27 cellular contexts compared by ENCODE assay signal in the genomic region with DNA sequence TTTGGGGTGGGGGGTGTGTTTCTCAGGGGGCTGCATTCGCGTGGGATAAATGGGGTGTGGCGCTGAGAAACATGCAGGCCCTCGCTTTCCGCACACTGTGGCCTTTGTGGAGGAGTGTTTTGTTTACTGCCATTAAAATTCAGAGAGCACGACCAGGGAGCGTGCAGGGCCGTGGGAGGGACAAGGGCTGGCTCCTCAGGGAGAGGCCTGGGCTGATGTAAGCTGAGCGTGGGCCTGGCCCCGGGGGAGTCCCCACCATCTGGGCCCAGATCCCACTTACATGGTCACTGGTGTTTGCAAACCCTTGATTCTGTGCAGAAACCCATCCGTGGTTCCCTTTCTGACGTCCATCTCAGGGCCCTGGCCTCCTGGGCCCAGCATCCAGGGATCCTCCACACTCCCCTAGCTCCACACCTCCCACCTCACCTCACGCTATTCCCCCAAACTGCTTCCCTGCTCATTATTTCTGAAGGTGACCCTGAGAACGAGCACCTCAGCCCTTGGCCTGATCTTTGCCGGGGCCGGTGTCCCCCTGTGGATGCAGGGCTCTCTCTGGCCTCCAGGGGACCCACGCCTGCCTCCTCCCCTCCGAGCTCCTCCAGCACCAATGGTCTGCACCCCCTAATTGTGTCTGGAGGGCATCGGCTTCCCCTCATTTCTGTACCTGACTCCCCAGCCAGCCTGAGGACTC.
DNase-seq lines count a peak whose midpoint lies in the region; ATAC-seq, FAIRE-seq and TF ChIP-seq lines count a peak whose summit lies in the region.
"Had no signal": no experiment of that assay in that cellular context is flagged by ENCODE, and none has a peak within 500 bp of the region (broad histone marks: within the 10 kb centered on the region; RNA-seq: fewer than 3 reads in every experiment).

No MANE protein-coding gene starts in this region.

- CTCF ChIA-PET in HepG2 (lab: Yijun Ruan, JAX; ENCODE audit: low intra/inter-chr PET ratio, low total read pairs) = no interaction called here

- H3K36me3 ChIP-seq in H7 (replicated peaks; ENCODE audit: control insufficient read depth, insufficient read depth, low read length) = no peaks in the 10 kb centered on the region
- no peaks in the 10 kb centered on the region for H3K36me3 ChIP-seq in HepG2 (replicated peaks in 1 of 2; ENCODE audit: control insufficient read depth in 1 of 2, insufficient read depth in 2 of 2, low read length in 2 of 2)
- H3K36me3 ChIP-seq: left lung, prostate gland had no signal

- H3K27me3 ChIP-seq in H7 (ENCODE audit: control insufficient read depth, insufficient read depth, low read length) (no peaks in the 10 kb centered on the region), HepG2 (ENCODE audit: control insufficient read depth in 1 of 2, insufficient read depth in 2 of 2, low read length in 2 of 2) (peaks cover 2 to 30% of the 10 kb centered on the region in 2 experiments; a peak in 2 of 5 replicates)

- FAIRE-seq in HepG2 (lab: Jason Lieb, UNC) = no peak
- FAIRE-seq: endothelial cell of umbilical vein, RCC 7860 had no signal

- in situ Hi-C loops in HepG2 (cut with HindIII; ENCODE audit: extremely low pct_ligation_motif_present, low pct_unique_long_range_greater_than_20kb) = no loop called here

- H3K9ac ChIP-seq in HepG2 (ENCODE audit: insufficient read depth, low read depth, low read length) = no peak overlapping the region
- H3K9ac ChIP-seq: KMS-11 had no signal

- intact Hi-C loops in HepG2 (cut with micrococcal nuclease; ENCODE audit: unreplicated experiment) = no loop called here

- WGBS in HepG2 (ENCODE audit: low lambda C conversion rate) = 23% methylated on average over 14 of the region's 19 CpGs

- no peaks in the 10 kb centered on the region for H3K79me2 ChIP-seq in HepG2 (ENCODE audit: insufficient read depth, low read length)

- TF ChIP-seq POLR2A in HepG2 (IDR thresholded peaks at IDR 0.05; ENCODE audit: insufficient read depth in 1 of 2, low read depth in 2 of 2, low read length in 2 of 2) = no peak

- H3K27ac ChIP-seq in angular gyrus (ENCODE audit: low read depth, low read length) (peak overlapping the region; percentile 18), HepG2 (ENCODE audit: extremely low read length, insufficient read depth, low read length) (no peak overlapping the region)
- H3K27ac ChIP-seq: KMS-11, left lung had no signal

- no peaks in the 10 kb centered on the region for H3K4me1 ChIP-seq in HepG2 (ENCODE audit: insufficient read depth, low read length)
- H3K4me1 ChIP-seq: left lung had no signal

- no peaks in the 10 kb centered on the region for H4K20me1 ChIP-seq in HepG2 (ENCODE audit: insufficient read depth, low read length)

- ATAC-seq in HepG2 (peak; percentile 85), HG03097 (IDR thresholded peaks at IDR 0.05; ENCODE audit: low FRiP score, unreplicated experiment) (no peak), GM19324 (IDR thresholded peaks at IDR 0.05; ENCODE audit: low FRiP score, unreplicated experiment) (no peak), esophagus mucosa (no peak)
- ATAC-seq in stimulated activated effector memory CD8-positive, alpha-beta T cell treated with anti-CD3 and anti-CD28 coated beads, Interleukin-12 subunit alpha, Interleukin-12 subunit beta, amount 100 ng/mL, for 72 hours = peak; percentile 26
- ATAC-seq: activated naive CD4-positive, alpha-beta T cell treated with anti-CD3 and anti-CD28 coated beads, Interleukin-2, amount 50 U/mL, for 72 hours; left lung had no signal

- no TSS peak for BruUV-seq in HepG2 (replicated peaks; lab: Mats Ljungman, UMichigan)

- no peak overlapping the region for H3K4me3 Mint-ChIP-seq in stimulated activated effector memory CD8-positive, alpha-beta T cell treated with anti-CD3 and anti-CD28 coated beads, Interleukin-12 subunit alpha, Interleukin-12 subunit beta, amount 100 ng/mL, for 72 hours
- H3K4me3 Mint-ChIP-seq: activated B cell treated with CpG ODN at 0.5 μM for 24 hours; activated CD4-positive, alpha-beta T cell treated with anti-CD3 and anti-CD28 coated beads, Interleukin-2, amount 10 ng/mL, durations not matched to agents 7 days and 5 days; type B pancreatic cell had no signal

- H3K4me2 ChIP-seq in HepG2 (ENCODE audit: low read depth, low read length) = no peak overlapping the region
- H3K4me2 ChIP-seq: KMS-11 had no signal

- DNase-seq in H7 (peak; percentile 68), HepG2 (ENCODE audit: low spot score) (no peak), LoVo (ENCODE audit: low spot score) (no peak)
- no peak for DNase-seq in stimulated activated effector memory CD8-positive, alpha-beta T cell treated with anti-CD3 and anti-CD28 coated beads, Interleukin-12 subunit alpha, Interleukin-12 subunit beta, amount 100 ng/mL, for 72 hours (ENCODE audit: low spot score in 2 of 2)
- DNase-seq: activated B cell treated with CpG ODN at 0.5 μM for 24 hours; activated CD4-positive, alpha-beta T cell treated with anti-CD3 and anti-CD28 coated beads, Interleukin-2, amount 10 ng/mL, durations not matched to agents 7 days and 5 days; activated effector memory CD4-positive, alpha-beta T cell treated with Interleukin-2 at 50 U/mL for 16 hours; mesendoderm; NCI-H1436; NCI-H2081; NCI-H345; NCI-H82; SIG-M5; stimulated activated CD4-positive, alpha-beta T cell treated with anti-CD3 and anti-CD28 coated beads, Interleukin-4, amount 100 ng/mL, for 24 hours; SW 1271; T1000 had no signal

- H3K4me1 Mint-ChIP-seq in stimulated activated effector memory CD8-positive, alpha-beta T cell treated with anti-CD3 and anti-CD28 coated beads, Interleukin-12 subunit alpha, Interleukin-12 subunit beta, amount 100 ng/mL, for 72 hours = no peaks in the 10 kb centered on the region
- H3K4me1 Mint-ChIP-seq: activated B cell treated with CpG ODN at 0.5 μM for 24 hours had no signal

- TF ChIP-seq EP300 in HepG2 (IDR thresholded peaks at IDR 0.05; ENCODE audit: low read depth in 2 of 2, low read length in 2 of 2) = no peak
- no peak for TF ChIP-seq EP300 in HepG2 (CRISPR knock-in tag; IDR thresholded peaks at IDR 0.05; ENCODE audit: borderline replicate concordance)

- POLR2A ChIA-PET in HepG2 (lab: Yijun Ruan, JAX) = no interaction called here

- H3K27ac Mint-ChIP-seq in stimulated activated effector memory CD8-positive, alpha-beta T cell treated with anti-CD3 and anti-CD28 coated beads, Interleukin-12 subunit alpha, Interleukin-12 subunit beta, amount 100 ng/mL, for 72 hours = no peak overlapping the region
- H3K27ac Mint-ChIP-seq: activated B cell treated with CpG ODN at 0.5 μM for 24 hours; activated CD4-positive, alpha-beta T cell treated with anti-CD3 and anti-CD28 coated beads, Interleukin-2, amount 10 ng/mL, durations not matched to agents 7 days and 5 days; activated naive CD4-positive, alpha-beta T cell treated with anti-CD3 and anti-CD28 coated beads, Interleukin-2, amount 50 U/mL, for 72 hours; type B pancreatic cell had no signal

- H3K9me3 ChIP-seq in HepG2 (ENCODE audit: low read length) = no peaks in the 10 kb centered on the region
- H3K9me3 ChIP-seq: left lung, prostate gland had no signal

- H2AFZ ChIP-seq in HepG2 (ENCODE audit: low read length) = no peak overlapping the region

- no peak for TF ChIP-seq CTCF in HepG2 (CRISPR knock-in tag; IDR thresholded peaks at IDR 0.05)

- H3K36me3 Mint-ChIP-seq in stimulated activated effector memory CD8-positive, alpha-beta T cell treated with anti-CD3 and anti-CD28 coated beads, Interleukin-12 subunit alpha, Interleukin-12 subunit beta, amount 100 ng/mL, for 72 hours = no peaks in the 10 kb centered on the region
- H3K36me3 Mint-ChIP-seq: activated naive CD4-positive, alpha-beta T cell treated with anti-CD3 and anti-CD28 coated beads, Interleukin-2, amount 50 U/mL, for 72 hours; type B pancreatic cell had no signal

- H3K4me3 ChIP-seq in H7 (ENCODE audit: insufficient read depth, low read depth, low read length) (no peak overlapping the region), HepG2 (replicated peaks in 1 of 3; ENCODE audit: insufficient read depth in 1 of 3, low read depth in 2 of 3, low read length in 3 of 3) (no peak overlapping the region)
- H3K4me3 ChIP-seq: left lung, prostate gland had no signal

- peaks cover 2% of the 10 kb centered on the region for H3K9me3 Mint-ChIP-seq in stimulated activated effector memory CD8-positive, alpha-beta T cell treated with anti-CD3 and anti-CD28 coated beads, Interleukin-12 subunit alpha, Interleukin-12 subunit beta, amount 100 ng/mL, for 72 hours
- H3K9me3 Mint-ChIP-seq: activated CD4-positive, alpha-beta T cell treated with anti-CD3 and anti-CD28 coated beads, Interleukin-2, amount 10 ng/mL, durations not matched to agents 7 days and 5 days had no signal

- no peak for TF ChIP-seq RAD21 in HepG2 (CRISPR knock-in tag; IDR thresholded peaks at IDR 0.05)

TF ChIP-seq in HepG2, 621 proteins besides CTCF, POLR2A, EP300 and RAD21 (continues in another document):
- no peak for TF ChIP-seq HNRNPK (IDR thresholded peaks at IDR 0.05; ENCODE audit: low read depth, low read length, poor library complexity, severe bottlenecking)
- TF ChIP-seq, protein P1, sequence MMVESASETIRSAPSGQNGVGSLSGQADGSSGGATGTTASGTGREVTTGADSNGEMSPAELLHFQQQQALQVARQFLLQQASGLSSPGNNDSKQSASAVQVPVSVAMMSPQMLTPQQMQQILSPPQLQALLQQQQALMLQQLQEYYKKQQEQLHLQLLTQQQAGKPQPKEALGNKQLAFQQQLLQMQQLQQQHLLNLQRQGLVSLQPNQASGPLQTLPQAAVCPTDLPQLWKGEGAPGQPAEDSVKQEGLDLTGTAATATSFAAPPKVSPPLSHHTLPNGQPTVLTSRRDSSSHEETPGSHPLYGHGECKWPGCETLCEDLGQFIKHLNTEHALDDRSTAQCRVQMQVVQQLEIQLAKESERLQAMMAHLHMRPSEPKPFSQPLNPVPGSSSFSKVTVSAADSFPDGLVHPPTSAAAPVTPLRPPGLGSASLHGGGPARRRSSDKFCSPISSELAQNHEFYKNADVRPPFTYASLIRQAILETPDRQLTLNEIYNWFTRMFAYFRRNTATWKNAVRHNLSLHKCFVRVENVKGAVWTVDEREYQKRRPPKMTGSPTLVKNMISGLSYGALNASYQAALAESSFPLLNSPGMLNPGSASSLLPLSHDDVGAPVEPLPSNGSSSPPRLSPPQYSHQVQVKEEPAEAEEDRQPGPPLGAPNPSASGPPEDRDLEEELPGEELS (CRISPR knock-in tag; IDR thresholded peaks at IDR 0.05) = no peak

Comparison
In these comparisons a context has a peak if more than half of its experiments do, and no peak if none do; other contexts are left out.
1. ATAC-seq: peak in HepG2 (single experiment) and stimulated activated effector memory CD8-positive, alpha-beta T cell treated with anti-CD3 and anti-CD28 coated beads, Interleukin-12 subunit alpha, Interleukin-12 subunit beta, amount 100 ng/mL, for 72 hours (single experiment); none in HG03097 (single experiment), GM19324 (single experiment) and esophagus mucosa (single experiment).